ENCODE assay signal across 8 cellular contexts in the genomic region with DNA sequence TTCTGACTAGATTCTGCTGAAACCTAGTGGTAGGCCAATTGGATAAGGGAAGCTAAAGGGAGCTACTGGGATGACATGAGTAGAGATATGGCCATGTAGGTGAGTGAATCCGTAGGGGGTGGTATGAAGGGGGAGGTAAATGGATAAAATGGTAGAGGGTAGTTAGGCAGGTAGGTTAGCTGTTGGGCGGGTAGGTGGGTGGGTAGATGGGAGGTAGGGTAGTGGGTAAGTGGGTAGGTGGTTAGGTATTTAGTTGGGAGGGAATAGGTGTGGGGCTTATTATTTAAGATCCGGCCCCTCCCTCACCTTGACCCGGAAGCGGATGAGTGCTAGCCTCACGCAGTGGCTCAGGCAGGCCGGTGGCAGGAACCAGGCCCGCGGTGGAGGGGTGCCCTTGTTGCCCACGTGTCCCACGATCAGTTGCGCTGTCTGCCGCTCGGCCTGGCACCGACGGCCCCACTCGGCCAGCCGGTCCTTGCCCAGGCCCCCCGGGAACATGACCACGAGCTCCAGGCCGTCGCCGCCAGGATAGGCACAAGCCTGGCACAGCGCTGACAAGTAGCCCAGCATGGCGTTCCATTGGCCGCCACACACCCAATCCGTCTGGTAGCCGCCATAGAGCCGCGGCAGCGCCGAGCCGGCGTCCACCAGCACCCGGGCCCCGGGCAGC. TPM values are rescaled to one million over a fixed set of nuclear protein-coding genes. Genes with fewer than 3 reads are reported as not detected.
DNase-seq lines count a peak whose midpoint lies in the region; ATAC-seq, FAIRE-seq and TF ChIP-seq lines count a peak whose summit lies in the region.

No MANE protein-coding gene starts in this region.

- intact Hi-C loops in dendritic cell treated with granulocyte-macrophage colony-stimulating factor and Interleukin-4, amounts not matched to agents 40 ng/mL and 50 ng/mL, for 4 days (cut with micrococcal nuclease) = loop anchor here (2.0 to 10.0 kb wide), 3 partner anchors 138 to 1532 kb away; partner anchors contain the start of genes GNL3L, PHF8 and RRAGB
- intact Hi-C loops in lower lobe of right lung (cut with DNase I) = no loop called here

- no peak for TF ChIP-seq CTCF in lower lobe of right lung (IDR thresholded peaks at IDR 0.05)

- H3K4me1 ChIP-seq in lower lobe of right lung = peaks cover 30% of the 10 kb centered on the region

- H3K27ac ChIP-seq in lower lobe of right lung = peak overlapping the region; percentile 88

- H3K36me3 ChIP-seq in lower lobe of right lung = no peaks in the 10 kb centered on the region

- POLR2A ChIA-PET in activated CD4-positive, alpha-beta T cell treated with anti-CD3 and anti-CD28 coated beads, Interleukin-2, amount 10 ng/mL, durations not matched to agents 7 days and 5 days (lab: Charles Lee) = no interaction called here

- no peaks in the 10 kb centered on the region for H3K9me3 ChIP-seq in lower lobe of right lung

- no peaks in the 10 kb centered on the region for H3K27me3 Mint-ChIP-seq in activated CD4-positive, alpha-beta T cell treated with anti-CD3 and anti-CD28 coated beads, Interleukin-2, amount 10 ng/mL, durations not matched to agents 7 days and 5 days
- H3K27me3 Mint-ChIP-seq in dendritic cell treated with granulocyte-macrophage colony-stimulating factor and Interleukin-4, amounts not matched to agents 40 ng/mL and 50 ng/mL, for 4 days = no peaks in the 10 kb centered on the region

- peak; percentile 66 for ATAC-seq in HG02981 (IDR thresholded peaks at IDR 0.05; ENCODE audit: unreplicated experiment)
- peak; percentile 91 to 92 for ATAC-seq in lower lobe of right lung

- CTCF ChIA-PET in activated CD4-positive, alpha-beta T cell treated with anti-CD3 and anti-CD28 coated beads, Interleukin-2, amount 10 ng/mL, durations not matched to agents 7 days and 5 days (lab: Charles Lee) = interaction anchor here (0.6 kb wide), 1 partner anchor 258 kb away, joined by 4 read pairs; no protein-coding TSS in a partner anchor

- peak overlapping the region; percentile 88 for H3K27ac Mint-ChIP-seq in activated CD4-positive, alpha-beta T cell treated with anti-CD3 and anti-CD28 coated beads, Interleukin-2, amount 10 ng/mL, durations not matched to agents 7 days and 5 days
- H3K27ac Mint-ChIP-seq in dendritic cell treated with granulocyte-macrophage colony-stimulating factor and Interleukin-4, amounts not matched to agents 40 ng/mL and 50 ng/mL, for 4 days = peak overlapping the region; percentile 83

- FAIRE-seq in GM18507 (lab: Jason Lieb, UNC) = peak; percentile 89

- H3K4me1 Mint-ChIP-seq in activated CD4-positive, alpha-beta T cell treated with anti-CD3 and anti-CD28 coated beads, Interleukin-2, amount 10 ng/mL, durations not matched to agents 7 days and 5 days = peaks cover 50% of the 10 kb centered on the region
- peaks cover 37% of the 10 kb centered on the region for H3K4me1 Mint-ChIP-seq in dendritic cell treated with granulocyte-macrophage colony-stimulating factor and Interleukin-4, amounts not matched to agents 40 ng/mL and 50 ng/mL, for 4 days (ENCODE audit: low read depth)

- peak overlapping the region; percentile 83 for H3K4me3 Mint-ChIP-seq in activated CD4-positive, alpha-beta T cell treated with anti-CD3 and anti-CD28 coated beads, Interleukin-2, amount 10 ng/mL, durations not matched to agents 7 days and 5 days
- peak overlapping the region; percentile 74 for H3K4me3 Mint-ChIP-seq in dendritic cell treated with granulocyte-macrophage colony-stimulating factor and Interleukin-4, amounts not matched to agents 40 ng/mL and 50 ng/mL, for 4 days

- peaks cover 32% of the 10 kb centered on the region for H3K36me3 Mint-ChIP-seq in activated CD4-positive, alpha-beta T cell treated with anti-CD3 and anti-CD28 coated beads, Interleukin-2, amount 10 ng/mL, durations not matched to agents 7 days and 5 days (ENCODE audit: low read depth)
- peaks cover 26% of the 10 kb centered on the region for H3K36me3 Mint-ChIP-seq in dendritic cell treated with granulocyte-macrophage colony-stimulating factor and Interleukin-4, amounts not matched to agents 40 ng/mL and 50 ng/mL, for 4 days (ENCODE audit: low read depth)

- no peaks in the 10 kb centered on the region for H3K27me3 ChIP-seq in lower lobe of right lung (ENCODE audit: low read depth)

- H3K4me3 ChIP-seq in lower lobe of right lung = peak overlapping the region; percentile 79

- no peaks in the 10 kb centered on the region for H3K9me3 Mint-ChIP-seq in activated CD4-positive, alpha-beta T cell treated with anti-CD3 and anti-CD28 coated beads, Interleukin-2, amount 10 ng/mL, durations not matched to agents 7 days and 5 days
- H3K9me3 Mint-ChIP-seq in dendritic cell treated with granulocyte-macrophage colony-stimulating factor and Interleukin-4, amounts not matched to agents 40 ng/mL and 50 ng/mL, for 4 days = no peaks in the 10 kb centered on the region

- DNase-seq in A172 (ENCODE audit: low spot score) = peak; percentile 19
- DNase-seq in GM18507 (ENCODE audit: extremely low spot score, insufficient read length, low read depth) = no peak
- peak; percentile 49 for DNase-seq in NCI-H226
- DNase-seq in activated CD4-positive, alpha-beta T cell treated with anti-CD3 and anti-CD28 coated beads, Interleukin-2, amount 10 ng/mL, durations not matched to agents 7 days and 5 days = peak; percentile 72
- peak; percentile 82 for DNase-seq in lower lobe of right lung
- peak; percentile 42 to 60 (median 44) for DNase-seq in stimulated activated CD4-positive, alpha-beta T cell treated with anti-CD3 and anti-CD28 coated beads, TNF-alpha, amount 100 ng/mL, for 24 hours (ENCODE audit: low read depth in 3 of 3)

RNA-seq across cellular contexts. Expression of gene FAM120C, which starts 0.7 kb away (rescaled TPM):
- total RNA-seq in A172 (2014; rRNA removed; shearing (Covaris generic)) = 2.4 and 3.5 TPM in 2 replicates
- total RNA-seq in activated CD4-positive, alpha-beta T cell treated with anti-CD3 and anti-CD28 coated beads, Interleukin-2, amount 10 ng/mL, durations not matched to agents 7 days and 5 days = 10 to 100 TPM; 12.1 to 12.3 TPM
- 9.0 TPM for total RNA-seq in lower lobe of right lung
